1 cellular context compared by ENCODE assay signal in genomic region chr3:84245779-84246178, GRCh38.
TF ChIP-seq lines count a peak whose summit lies in the region.

No MANE protein-coding gene starts in this region.

TF ChIP-seq in K562, 482 proteins besides CTCF, POLR2A, EP300 and RAD21 (continued from another document):
- TF ChIP-seq ZNF277 (CRISPR knock-in tag; IDR thresholded peaks at IDR 0.05; ENCODE audit: borderline replicate concordance) = no peak
